14 cellular contexts compared by ENCODE assay signal in the genomic region with DNA sequence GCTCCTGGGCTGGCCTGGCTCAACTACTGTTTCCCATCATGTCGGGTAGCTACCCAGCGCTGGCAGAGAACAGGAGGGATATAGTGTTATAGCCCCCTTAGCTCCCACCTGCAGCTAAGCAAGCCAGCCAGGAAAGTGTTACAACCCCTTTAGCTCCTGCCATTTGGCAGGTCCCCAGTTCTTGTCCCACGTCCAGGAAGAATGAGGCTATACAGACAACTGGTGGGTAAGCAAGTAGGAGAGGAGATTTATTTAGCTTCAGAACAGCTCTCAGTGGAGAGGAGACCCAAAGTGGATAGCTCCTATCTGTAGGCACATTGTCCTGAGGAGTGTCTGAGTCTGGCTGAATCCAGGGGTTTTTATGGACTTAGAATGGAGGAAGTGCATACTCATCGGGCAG.
"Had no signal": no experiment of that assay in that cellular context is flagged by ENCODE, and none has a peak within 500 bp of the region (broad histone marks: within the 10 kb centered on the region; RNA-seq: fewer than 3 reads in every experiment).

No MANE protein-coding gene starts in this region.

- H3K9me3 ChIP-seq: sigmoid colon had no signal

- ATAC-seq: activated naive CD8-positive, alpha-beta T cell treated with anti-CD3 and anti-CD28 coated beads, Interleukin-2, amount 50 U/mL, for 24 hours; mucosa of descending colon; naive thymus-derived CD8-positive, alpha-beta T cell; stimulated activated naive CD8-positive, alpha-beta T cell treated with anti-CD3 and anti-CD28 coated beads, Interleukin-15, amount 100 ng/mL, for 72 hours had no signal

- H3K27ac ChIP-seq: parathyroid adenoma, sigmoid colon, spleen, WERI-Rb-1 had no signal

- H3K4me3 ChIP-seq: mucosa of descending colon, sigmoid colon, spleen had no signal

- H3K36me3 ChIP-seq: sigmoid colon, spleen, WERI-Rb-1 had no signal

- H3K4me1 ChIP-seq: parathyroid adenoma, spleen had no signal

- DNase-seq: activated CD4-positive, alpha-beta T cell treated with anti-CD3 and anti-CD28 coated beads, Interleukin-2, amount 50 U/mL, for 48 hours; activated naive CD4-positive, alpha-beta T cell treated with anti-CD3 and anti-CD28 coated beads for 36 hours; activated naive CD8-positive, alpha-beta T cell treated with anti-CD3 and anti-CD28 coated beads, Interleukin-2, amount 50 U/mL, for 24 hours; activated T-cell treated with anti-CD3 and anti-CD28 coated beads, Interleukin-2, amount 50 U/mL, for 1 hour; effector memory CD4-positive, alpha-beta T cell; foreskin melanocyte; head of caudate nucleus; mucosa of descending colon; sigmoid colon; stimulated activated naive CD8-positive, alpha-beta T cell treated with anti-CD3 and anti-CD28 coated beads, Interleukin-15, amount 100 ng/mL, for 72 hours; WERI-Rb-1 had no signal
